14 cellular contexts compared by ENCODE assay signal in the genomic region with DNA sequence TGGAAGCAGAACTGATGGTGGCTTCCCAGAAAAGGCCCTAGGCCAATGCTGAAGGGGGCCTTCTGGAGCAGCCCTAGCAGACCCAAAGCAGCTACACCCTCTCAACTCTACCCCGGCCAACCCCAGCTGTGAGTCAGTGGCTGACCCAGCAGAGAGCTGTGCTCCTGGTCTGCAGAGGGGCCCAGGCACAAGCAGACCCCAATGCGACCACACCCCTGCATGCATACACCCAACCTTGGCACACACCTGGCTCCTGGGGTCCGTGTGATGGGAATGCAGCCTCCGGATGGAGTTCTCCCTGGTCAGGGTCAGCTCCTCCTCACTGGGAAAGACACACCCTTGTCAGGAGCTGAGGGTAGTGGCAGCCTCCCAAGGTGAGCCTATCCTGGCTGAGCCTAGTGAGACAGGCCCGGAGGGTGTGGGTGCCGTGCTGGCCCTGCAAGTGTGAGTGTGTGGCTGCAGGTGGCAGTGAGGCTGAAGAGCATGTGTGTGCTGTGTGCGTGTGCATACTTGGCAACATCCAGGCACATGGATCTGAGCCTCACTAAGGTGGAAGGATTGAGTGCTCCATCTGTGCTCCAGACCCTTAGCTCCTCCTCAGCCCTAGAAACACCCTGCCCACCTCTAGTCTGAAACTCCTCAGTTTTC. TPM values are rescaled to one million over a fixed set of nuclear protein-coding genes. Genes with fewer than 3 reads are reported as not detected.
DNase-seq lines count a peak whose midpoint lies in the region; ATAC-seq and TF ChIP-seq lines count a peak whose summit lies in the region.
"Had no signal": no experiment of that assay in that cellular context is flagged by ENCODE, and none has a peak within 500 bp of the region (broad histone marks: within the 10 kb centered on the region; RNA-seq: fewer than 3 reads in every experiment).

No MANE protein-coding gene starts in this region.

- DNase-seq in MCF 10A (ENCODE audit: unreplicated experiment) (peak; percentile 95), NOMO-1 treated with dmso at 0.1 percent for 144 hours (lab: John Stamatoyannopoulos, UW; ENCODE audit: unreplicated experiment) (no peak), NCI-H2196 treated with DMSO at 0.1 percent for 48 hours (lab: John Stamatoyannopoulos, UW; ENCODE audit: unreplicated experiment) (no peak)
- no peak for DNase-seq in activated CD4-positive, alpha-beta T cell treated with anti-CD3 and anti-CD28 coated beads for 36 hours
- DNase-seq: COR-L47, kidney, MV-4-11, naive B cell, NCI-H2227 treated with DMSO at 0.1 percent for 48 hours, PC-9, T-helper 17 cell had no signal

- intact Hi-C loops in MCF 10A (cut with micrococcal nuclease): loop anchor here (1.0 to 2.0 kb wide), 5 partner anchors 10 to 80 kb away; a partner anchor contains a TSS
- intact Hi-C loops in activated CD4-positive, alpha-beta T cell treated with anti-CD3 and anti-CD28 coated beads for 36 hours (cut with DNase I, micrococcal nuclease): loop anchor here in 1 of 2 experiments (5.0 kb wide), 1 partner anchor 36 kb away; a partner anchor contains a TSS

- H3K27ac Mint-ChIP-seq in MCF 10A (ENCODE audit: low read depth, unreplicated experiment): peak overlapping the region; percentile 95
- no peak overlapping the region for H3K27ac Mint-ChIP-seq in activated CD4-positive, alpha-beta T cell treated with anti-CD3 and anti-CD28 coated beads for 36 hours

- peak overlapping the region in 1 of 7 experiments; percentile 5 for H3K4me3 ChIP-seq in skin epidermis
- H3K4me3 ChIP-seq: PC-9 had no signal

- H3K36me3 ChIP-seq in KOPT-K1 (ENCODE audit: insufficient read depth, low read length): no peaks in the 10 kb centered on the region

- no peaks in the 10 kb centered on the region for H3K9me3 ChIP-seq in KOPT-K1 (ENCODE audit: insufficient read depth, low read length, poor library complexity, severe bottlenecking)

- peak overlapping the region; percentile 90 for H3K4me3 Mint-ChIP-seq in MCF 10A (ENCODE audit: unreplicated experiment)
- no peak overlapping the region for H3K4me3 Mint-ChIP-seq in activated CD4-positive, alpha-beta T cell treated with anti-CD3 and anti-CD28 coated beads for 36 hours
- H3K4me3 Mint-ChIP-seq: T-helper 17 cell had no signal

- H3K27ac ChIP-seq in KOPT-K1 (ENCODE audit: low read depth, low read length, poor library complexity, severe bottlenecking) (peak overlapping the region; percentile 7), skin epidermis (peak overlapping the region in 17 of 21 experiments; percentile 12 to 82 (median 66))
- H3K27ac ChIP-seq: PC-9 had no signal

- BruUV-seq in MCF 10A (replicated peaks; lab: Mats Ljungman, UMichigan): no TSS peak

- TF ChIP-seq CTCF in MCF 10A (IDR thresholded peaks at IDR 0.05; ENCODE audit: unreplicated experiment): peak; percentile 27

- peaks cover 50% of the 10 kb centered on the region for H3K4me1 Mint-ChIP-seq in MCF 10A (ENCODE audit: insufficient read depth, unreplicated experiment)
- peaks cover 23% of the 10 kb centered on the region for H3K4me1 Mint-ChIP-seq in activated CD4-positive, alpha-beta T cell treated with anti-CD3 and anti-CD28 coated beads for 36 hours

- no peaks in the 10 kb centered on the region for H3K27me3 Mint-ChIP-seq in MCF 10A (ENCODE audit: insufficient read depth, unreplicated experiment)
- no peaks in the 10 kb centered on the region for H3K27me3 Mint-ChIP-seq in activated CD4-positive, alpha-beta T cell treated with anti-CD3 and anti-CD28 coated beads for 36 hours
- H3K27me3 Mint-ChIP-seq: naive B cell, T-helper 17 cell had no signal

- H3K36me3 Mint-ChIP-seq in MCF 10A (ENCODE audit: insufficient read depth, unreplicated experiment): peaks cover 17% of the 10 kb centered on the region
- peaks cover 9% of the 10 kb centered on the region for H3K36me3 Mint-ChIP-seq in activated CD4-positive, alpha-beta T cell treated with anti-CD3 and anti-CD28 coated beads for 36 hours (ENCODE audit: low read depth)
- H3K36me3 Mint-ChIP-seq: naive B cell had no signal

- ATAC-seq in activated CD4-positive, alpha-beta T cell treated with anti-CD3 and anti-CD28 coated beads for 36 hours: no peak
- ATAC-seq: T-helper 17 cell had no signal

- no peaks in the 10 kb centered on the region for H3K9me3 Mint-ChIP-seq in MCF 10A (ENCODE audit: unreplicated experiment)
- peaks cover 2% of the 10 kb centered on the region for H3K9me3 Mint-ChIP-seq in activated CD4-positive, alpha-beta T cell treated with anti-CD3 and anti-CD28 coated beads for 36 hours (ENCODE audit: low read depth)
- H3K9me3 Mint-ChIP-seq: naive B cell had no signal

- CTCF ChIA-PET in MCF 10A (lab: Yijun Ruan, JAX): interaction anchor here (0.5 to 14.2 kb wide), 33 partner anchors 9 to 944 kb away, joined by 3 to 331 read pairs (median 4); a partner anchor contains a TSS
- CTCF ChIA-PET in activated CD4-positive, alpha-beta T cell treated with anti-CD3 and anti-CD28 coated beads for 36 hours (lab: Charles Lee): interaction anchor here (0.7 to 8.3 kb wide), 3 partner anchors 20 to 35 kb away, joined by 3 to 126 read pairs (median 3); a partner anchor contains a TSS

- POLR2A ChIA-PET in MCF 10A (lab: Yijun Ruan, JAX): interaction anchor here (0.5 to 7.3 kb wide), 29 partner anchors 9 to 423 kb away, joined by 3 to 122 read pairs (median 6); a partner anchor contains a TSS
- POLR2A ChIA-PET in activated CD4-positive, alpha-beta T cell treated with anti-CD3 and anti-CD28 coated beads for 36 hours (lab: Charles Lee): no interaction called here

RNA-seq across cellular contexts. Expression of a gene that starts 3.9 kb away (rescaled TPM):
- 0.34 and 0.58 TPM in 2 replicates for total RNA-seq in MCF 10A (2022)
- total RNA-seq in activated CD4-positive, alpha-beta T cell treated with anti-CD3 and anti-CD28 coated beads for 36 hours: 100 to 1,000 TPM; 125 to 165 TPM

RNA-seq across cellular contexts. Expression of a gene that starts 15.8 kb away (rescaled TPM):
- total RNA-seq in MCF 10A (2022): 7.0 and 11.2 TPM in 2 replicates
- not detected for total RNA-seq in activated CD4-positive, alpha-beta T cell treated with anti-CD3 and anti-CD28 coated beads for 36 hours
- total RNA-seq: frontal cortex, T-helper 17 cell had no signal

RNA-seq across cellular contexts. Expression of a gene that starts 24.6 kb away (rescaled TPM):
- total RNA-seq in MCF 10A (2022): not detected in 2 replicates
- under 1 TPM; 0.39 to 0.50 TPM for total RNA-seq in activated CD4-positive, alpha-beta T cell treated with anti-CD3 and anti-CD28 coated beads for 36 hours

RNA-seq across cellular contexts. Expression of a gene that starts 27.8 kb away (rescaled TPM):
- total RNA-seq in MCF 10A (2022): 48.8 and 52.8 TPM in 2 replicates
- 10 to 100 TPM; 34.5 to 42.8 TPM for total RNA-seq in activated CD4-positive, alpha-beta T cell treated with anti-CD3 and anti-CD28 coated beads for 36 hours

RNA-seq across cellular contexts. Expression of a gene that starts 34.8 kb away (rescaled TPM):
- total RNA-seq in MCF 10A (2022): 35.2 and 48.0 TPM in 2 replicates
- total RNA-seq in activated CD4-positive, alpha-beta T cell treated with anti-CD3 and anti-CD28 coated beads for 36 hours: 10 to 100 TPM; 26.0 to 42.8 TPM

Comparison
In these comparisons a context has a peak if more than half of its experiments do, and no peak if none do; other contexts are left out.
1. RNA of a gene that starts 3.9 kb away (total RNA-seq): 125 to 165 TPM in activated CD4-positive, alpha-beta T cell treated with anti-CD3 and anti-CD28 coated beads for 36 hours; 0.34 to 0.58 TPM in MCF 10A; every median in the first group is over 10 times any median in the second.